Comparison of ENCODE assay signal across 29 cellular contexts in the genomic region with DNA sequence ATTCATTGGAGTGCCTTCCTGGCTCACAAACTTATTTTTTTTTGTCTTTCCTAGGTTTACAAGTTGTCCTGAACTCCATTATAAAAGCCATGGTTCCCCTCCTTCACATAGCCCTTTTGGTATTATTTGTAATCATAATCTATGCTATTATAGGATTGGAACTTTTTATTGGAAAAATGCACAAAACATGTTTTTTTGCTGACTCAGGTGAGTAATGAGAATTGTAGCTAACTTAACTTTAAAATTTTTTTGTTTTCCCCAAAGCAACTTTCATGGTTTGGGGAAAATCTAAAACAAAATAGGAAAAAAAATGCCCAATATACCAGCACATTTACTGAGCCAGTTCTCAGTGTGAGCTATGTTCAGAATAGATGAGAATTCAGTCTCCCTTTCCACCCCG.
"Had no signal": no experiment of that assay in that cellular context is flagged by ENCODE, and none has a peak within 500 bp of the region (broad histone marks: within the 10 kb centered on the region; RNA-seq: fewer than 3 reads in every experiment).

No MANE protein-coding gene starts in this region.

- H3K27me3 Mint-ChIP-seq: progenitor cell of endocrine pancreas, type B pancreatic cell had no signal

- H3K4me3 Mint-ChIP-seq: naive B cell; naive thymus-derived CD8-positive, alpha-beta T cell; natural killer cell treated with Interleukin-12 subunit alpha and Interleukin-12 subunit beta and Interleukin-15 and Interleukin-18, amount 100 ng/mL, for 72 hours; neural progenitor cell; stimulated activated effector memory CD8-positive, alpha-beta T cell treated with anti-CD3 and anti-CD28 coated beads, Interleukin-12 subunit alpha, Interleukin-12 subunit beta, amount 100 ng/mL, for 72 hours; stimulated activated naive B cell treated with anti-CD40 and anti-IgM and Interleukin-4, amounts not matched to agents 10 μg/mL and 1 μg/mL and 100 μg/mL, for 72 hours; stimulated activated naive CD8-positive, alpha-beta T cell treated with anti-CD3 and anti-CD28 coated beads, Interleukin-15, Interleukin-2, amounts not matched to agents 100 ng/mL and 50 ng/mL, for 24 hours; type B pancreatic cell had no signal

- H3K27ac ChIP-seq: neural progenitor cell, ovary, parathyroid adenoma, psoas muscle, skin epidermis, spleen, stomach, thoracic aorta, thyroid gland, tibial nerve, upper lobe of right lung, uterus had no signal

- H3K36me3 ChIP-seq: neural progenitor cell, ovary, spleen, stomach, thoracic aorta, thyroid gland, upper lobe of right lung, uterus had no signal

- H3K79me2 ChIP-seq: parathyroid adenoma had no signal

- H3K27ac Mint-ChIP-seq: natural killer cell treated with Interleukin-12 subunit alpha and Interleukin-12 subunit beta and Interleukin-15 and Interleukin-18, amount 100 ng/mL, for 72 hours; neural progenitor cell; progenitor cell of endocrine pancreas; stimulated activated effector memory CD8-positive, alpha-beta T cell treated with anti-CD3 and anti-CD28 coated beads, Interleukin-12 subunit alpha, Interleukin-12 subunit beta, amount 100 ng/mL, for 72 hours; stimulated activated naive B cell treated with anti-CD40 and anti-IgM and Interleukin-4, amounts not matched to agents 10 μg/mL and 1 μg/mL and 100 μg/mL, for 72 hours; stimulated activated naive CD8-positive, alpha-beta T cell treated with anti-CD3 and anti-CD28 coated beads, Interleukin-15, Interleukin-2, amounts not matched to agents 100 ng/mL and 50 ng/mL, for 24 hours; type B pancreatic cell had no signal

- ATAC-seq: naive thymus-derived CD8-positive, alpha-beta T cell; natural killer cell treated with Interleukin-12 subunit alpha and Interleukin-12 subunit beta and Interleukin-15 and Interleukin-18, amount 100 ng/mL, for 72 hours; psoas muscle; right cardiac atrium; sciatic nerve; stimulated activated effector memory CD8-positive, alpha-beta T cell treated with anti-CD3 and anti-CD28 coated beads, Interleukin-12 subunit alpha, Interleukin-12 subunit beta, amount 100 ng/mL, for 72 hours; stimulated activated naive B cell treated with anti-CD40 and anti-IgM and Interleukin-4, amounts not matched to agents 10 μg/mL and 1 μg/mL and 100 μg/mL, for 72 hours; upper lobe of right lung had no signal

- H3K9ac ChIP-seq: neural progenitor cell, parathyroid adenoma had no signal

- H3K4me2 ChIP-seq: neural progenitor cell, smooth muscle cell had no signal

- H3K4me1 ChIP-seq: neural progenitor cell, parathyroid adenoma, psoas muscle, spleen, stomach, thyroid gland, upper lobe of right lung, uterus had no signal

- H3K27me3 ChIP-seq: neural progenitor cell, ovary, stomach, thyroid gland, tibial nerve, upper lobe of right lung, uterus had no signal

- H3K4me3 ChIP-seq: neural progenitor cell, ovary, psoas muscle, skin epidermis, smooth muscle cell, spleen, stomach, thoracic aorta, thyroid gland, tibial nerve, upper lobe of right lung, uterus had no signal

- H2AFZ ChIP-seq: neural progenitor cell, parathyroid adenoma had no signal

- H3K4me1 Mint-ChIP-seq: naive B cell; naive thymus-derived CD8-positive, alpha-beta T cell; neural progenitor cell; stimulated activated effector memory CD8-positive, alpha-beta T cell treated with anti-CD3 and anti-CD28 coated beads, Interleukin-12 subunit alpha, Interleukin-12 subunit beta, amount 100 ng/mL, for 72 hours; stimulated activated naive B cell treated with anti-CD40 and anti-IgM and Interleukin-4, amounts not matched to agents 10 μg/mL and 1 μg/mL and 100 μg/mL, for 72 hours had no signal

- H3K9me3 ChIP-seq: ovary, psoas muscle, thoracic aorta, thyroid gland, upper lobe of right lung, uterus had no signal

- H3K36me3 Mint-ChIP-seq: neural progenitor cell; stimulated activated effector memory CD8-positive, alpha-beta T cell treated with anti-CD3 and anti-CD28 coated beads, Interleukin-12 subunit alpha, Interleukin-12 subunit beta, amount 100 ng/mL, for 72 hours had no signal

- DNase-seq: naive B cell; naive thymus-derived CD8-positive, alpha-beta T cell; occipital lobe; ovary; posterior cingulate gyrus; psoas muscle; right cardiac atrium; spleen; stimulated activated CD4-positive, alpha-beta T cell treated with anti-CD3 and anti-CD28 coated beads, Interleukin-12 subunit alpha, Interleukin-12 subunit beta, amount 100 ng/mL, for 4 hours; stimulated activated CD4-positive, alpha-beta T cell treated with anti-CD3 and anti-CD28 coated beads, Interleukin-1b, Interleukin-23, amount 100 ng/mL, for 48 hours; stimulated activated CD4-positive, alpha-beta T cell treated with anti-CD3 and anti-CD28 coated beads, Interleukin-4, amount 100 ng/mL, for 1 hour; stimulated activated naive B cell treated with anti-CD40 and anti-IgM and Interleukin-4, amounts not matched to agents 10 μg/mL and 1 μg/mL and 100 μg/mL, for 72 hours; stimulated activated naive CD4-positive, alpha-beta T cell treated with Interleukin-2 at 50 U/mL for 16 hours; thyroid gland; upper lobe of right lung; uterus had no signal
